8 cellular contexts compared by ENCODE assay signal in the genomic region with DNA sequence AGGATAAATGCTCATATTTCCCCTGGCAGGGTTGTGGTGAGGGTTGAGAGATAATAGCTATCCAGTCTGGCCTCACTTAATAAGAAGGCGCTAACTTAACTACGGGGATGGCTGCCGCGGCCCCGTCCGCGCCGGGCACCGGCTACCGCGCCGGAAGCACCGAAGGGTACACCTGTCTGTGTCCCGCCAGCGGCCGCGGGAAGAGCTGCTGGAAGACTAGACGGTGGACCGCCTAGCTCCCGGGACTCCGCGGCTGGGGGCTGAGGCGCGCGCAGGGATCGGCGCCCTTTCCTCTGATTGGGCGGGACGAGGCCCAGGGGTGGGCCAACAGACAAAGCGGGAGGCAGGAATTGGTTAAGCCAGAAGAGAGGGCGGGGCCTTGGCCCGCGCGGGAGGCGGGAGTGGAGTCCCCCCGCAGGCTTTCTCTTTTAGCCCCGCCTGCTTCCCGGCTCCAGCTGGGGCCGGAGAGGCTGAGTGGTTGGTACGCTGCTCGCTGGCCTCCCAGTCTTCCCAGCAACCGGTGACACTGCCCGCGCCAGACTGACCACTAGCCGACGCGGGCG. TPM values are rescaled to one million over a fixed set of nuclear protein-coding genes. Genes with fewer than 3 reads are reported as not detected.
DNase-seq lines count a peak whose midpoint lies in the region; ATAC-seq and TF ChIP-seq lines count a peak whose summit lies in the region.

Gene ZNF672, plus strand, starts transcription at position 431 of the 563 bp plus-strand sequence. CDS start 9,051 bp downstream, outside the sequence.

- intact Hi-C loops in activated T-helper 2 cell treated with anti-CD3 and anti-CD28 coated beads, Interferon-gamma antibody, Interleukin-2, Interleukin-4, amounts not matched to agents 10 μg/mL and 5 μg/mL and 100 μg/mL, durations not matched to agents 14 hours and 24 hours and 36 hours (cut with micrococcal nuclease) = loop anchor here (1.0 kb wide), 4 partner anchors 12 to 68 kb away; partner anchors contain the start of gene PGBD2

- peaks cover 10% of the 10 kb centered on the region for H3K4me1 ChIP-seq in ES-I3 (ENCODE audit: insufficient read depth, low read length)
- H3K4me1 ChIP-seq in H9 (ENCODE audit: insufficient read depth, low read length) = no peaks in the 10 kb centered on the region; the same call in 1 of the 2 replicates

- no peak within 1 kb of the TSS for H4K8ac ChIP-seq in H9 (replicated peaks; ENCODE audit: insufficient read length, low read depth, low read length)

- H3K27ac ChIP-seq in H9 (ENCODE audit: insufficient read length, low read depth, low read length) = no peak within 1 kb of the TSS

- no peak within 1 kb of the TSS for H3K56ac ChIP-seq in H9 (ENCODE audit: insufficient read length, low read depth, low read length)

- H2BK120ac ChIP-seq in H9 (ENCODE audit: low read depth, low read length, poor library complexity, severe bottlenecking) = no peak within 1 kb of the TSS

- H2AK5ac ChIP-seq in H9 (ENCODE audit: insufficient read length, low read length) = no peak within 1 kb of the TSS

- H3K23me2 ChIP-seq in H9 (ENCODE audit: insufficient read length, low read depth, low read length, poor library complexity, severe bottlenecking) = peaks cover 4% of the 10 kb centered on the region

- H3K4me3 Mint-ChIP-seq in H9 = no peak within 1 kb of the TSS; a peak in 3 of 5 replicates
- H3K4me3 Mint-ChIP-seq in activated T-helper 2 cell treated with anti-CD3 and anti-CD28 coated beads, Interferon-gamma antibody, Interleukin-2, Interleukin-4, amounts not matched to agents 10 μg/mL and 5 μg/mL and 100 μg/mL, durations not matched to agents 14 hours and 24 hours and 36 hours (ENCODE audit: low read depth) = no peak within 1 kb of the TSS
- no peak within 1 kb of the TSS for H3K4me3 Mint-ChIP-seq in natural killer cell treated with Interleukin-12 subunit alpha and Interleukin-12 subunit beta and Interleukin-15 and Interleukin-18, amount 100 ng/mL, for 72 hours

- no peaks in the 10 kb centered on the region; the same call in 1 of the 2 replicates for H3K27me3 Mint-ChIP-seq in H9 (ENCODE audit: low read depth)
- peaks cover 2% of the 10 kb centered on the region for H3K27me3 Mint-ChIP-seq in activated T-helper 2 cell treated with anti-CD3 and anti-CD28 coated beads, Interferon-gamma antibody, Interleukin-2, Interleukin-4, amounts not matched to agents 10 μg/mL and 5 μg/mL and 100 μg/mL, durations not matched to agents 14 hours and 24 hours and 36 hours (ENCODE audit: low read depth)
- H3K27me3 Mint-ChIP-seq in natural killer cell treated with Interleukin-12 subunit alpha and Interleukin-12 subunit beta and Interleukin-15 and Interleukin-18, amount 100 ng/mL, for 72 hours = peaks cover 2 to 4% of the 10 kb centered on the region in 2 donors

- H3K4ac ChIP-seq in H9 (ENCODE audit: low read depth, low read length) = no peak within 1 kb of the TSS

- H3K14ac ChIP-seq in H9 (ENCODE audit: insufficient read depth, low read length) = peak within 1 kb of the TSS; percentile 77

- peak within 1 kb of the TSS; percentile 89 for H3K4me2 ChIP-seq in H9 (ENCODE audit: insufficient read depth, insufficient read length, low read length)

- no peak within 1 kb of the TSS for H2BK5ac ChIP-seq in H9 (ENCODE audit: insufficient read length, low read length)

- H3K23ac ChIP-seq in H9 (ENCODE audit: insufficient read length, low read depth, low read length) = no peak within 1 kb of the TSS

- H3K9me3 Mint-ChIP-seq in H9 = no peaks in the 10 kb centered on the region
- H3K9me3 Mint-ChIP-seq in activated T-helper 2 cell treated with anti-CD3 and anti-CD28 coated beads, Interferon-gamma antibody, Interleukin-2, Interleukin-4, amounts not matched to agents 10 μg/mL and 5 μg/mL and 100 μg/mL, durations not matched to agents 14 hours and 24 hours and 36 hours = no peaks in the 10 kb centered on the region
- H3K9me3 Mint-ChIP-seq in natural killer cell treated with Interleukin-12 subunit alpha and Interleukin-12 subunit beta and Interleukin-15 and Interleukin-18, amount 100 ng/mL, for 72 hours = no peaks in the 10 kb centered on the region

- no peaks in the 10 kb centered on the region for H3K9me3 ChIP-seq in ES-I3 (ENCODE audit: control insufficient read depth, insufficient read depth, low read length)
- H3K9me3 ChIP-seq in H9 (ENCODE audit: control insufficient read depth, low read depth, low read length) = no peaks in the 10 kb centered on the region

- no peak within 1 kb of the TSS for H4K91ac ChIP-seq in H9 (ENCODE audit: insufficient read length, low read depth, low read length)

- WGBS in H9 (ENCODE audit: extremely low coverage, insufficient read length, low lambda C conversion rate) = no CpG with 5 or more reads among the region's 48 CpGs

- peak within 1 kb of the TSS; percentile 64 for H3K4me3 ChIP-seq in fibroblast of mammary gland (ENCODE audit: control insufficient read depth, low read depth, low read length)

- H2AFZ ChIP-seq in H9 (ENCODE audit: low read length) = peak within 1 kb of the TSS; percentile 52

- H3K36me3 Mint-ChIP-seq in H9 (ENCODE audit: insufficient read depth in 1 of 3, low read depth in 3 of 3) = peaks cover 0 to 2% (median 0%) of the 10 kb centered on the region in 3 experiments; a peak in 2 of 7 replicates
- H3K36me3 Mint-ChIP-seq in activated T-helper 2 cell treated with anti-CD3 and anti-CD28 coated beads, Interferon-gamma antibody, Interleukin-2, Interleukin-4, amounts not matched to agents 10 μg/mL and 5 μg/mL and 100 μg/mL, durations not matched to agents 14 hours and 24 hours and 36 hours (ENCODE audit: low read depth) = peaks cover 7% of the 10 kb centered on the region
- H3K36me3 Mint-ChIP-seq in natural killer cell treated with Interleukin-12 subunit alpha and Interleukin-12 subunit beta and Interleukin-15 and Interleukin-18, amount 100 ng/mL, for 72 hours = no peaks in the 10 kb centered on the region

- no peak within 1 kb of the TSS for H2BK15ac ChIP-seq in H9 (ENCODE audit: low read depth, low read length)

- no peak within 1 kb of the TSS for H2BK12ac ChIP-seq in H9 (ENCODE audit: insufficient read length, low read depth, low read length)

- TF ChIP-seq CTCF in H9 (conservative IDR thresholded peaks at IDR 0.05) = no peak
- TF ChIP-seq CTCF in fibroblast of mammary gland (conservative IDR thresholded peaks at IDR 0.05; ENCODE audit: control insufficient read depth, insufficient read depth, low read depth, low read length) = no peak

- H3K79me2 ChIP-seq in H9 (ENCODE audit: insufficient read depth, low read length) = peaks cover 3% of the 10 kb centered on the region

- peak within 1 kb of the TSS; percentile 91 to 97 (median 95) for H3K27ac Mint-ChIP-seq in H9
- H3K27ac Mint-ChIP-seq in activated T-helper 2 cell treated with anti-CD3 and anti-CD28 coated beads, Interferon-gamma antibody, Interleukin-2, Interleukin-4, amounts not matched to agents 10 μg/mL and 5 μg/mL and 100 μg/mL, durations not matched to agents 14 hours and 24 hours and 36 hours = peak within 1 kb of the TSS; percentile 90
- peak within 1 kb of the TSS in 1 of 2 donors; percentile 92 for H3K27ac Mint-ChIP-seq in natural killer cell treated with Interleukin-12 subunit alpha and Interleukin-12 subunit beta and Interleukin-15 and Interleukin-18, amount 100 ng/mL, for 72 hours

- H3K36me3 ChIP-seq in ES-I3 (ENCODE audit: insufficient read depth, low read length) = no peaks in the 10 kb centered on the region

- ATAC-seq in natural killer cell treated with Interleukin-12 subunit alpha and Interleukin-12 subunit beta and Interleukin-15 and Interleukin-18, amount 100 ng/mL, for 72 hours = peak; percentile 91 to 93

- no peaks in the 10 kb centered on the region for H4K20me1 ChIP-seq in H9 (ENCODE audit: control insufficient read depth, insufficient read depth, insufficient read length)

- no peaks in the 10 kb centered on the region for H3K27me3 ChIP-seq in H9 (ENCODE audit: insufficient read depth, low read length)

- H3K9ac ChIP-seq in ES-I3 (ENCODE audit: low read depth, low read length) (peak within 1 kb of the TSS; percentile 77), H9 (ENCODE audit: extremely low read depth, insufficient read length, low read length) (peak within 1 kb of the TSS; percentile 42)

- DNase-seq in H9 (peak; percentile 98), M059J (ENCODE audit: low read depth) (peak; percentile 96), fibroblast of mammary gland (ENCODE audit: low read depth) (peak; percentile 96)
- peak; percentile 93 for DNase-seq in activated T-helper 2 cell treated with anti-CD3 and anti-CD28 coated beads, Interferon-gamma antibody, Interleukin-2, Interleukin-4, amounts not matched to agents 10 μg/mL and 5 μg/mL and 100 μg/mL, durations not matched to agents 14 hours and 24 hours and 36 hours (ENCODE audit: low spot score)
- peak; percentile 98 for DNase-seq in natural killer cell treated with Interleukin-12 subunit alpha and Interleukin-12 subunit beta and Interleukin-15 and Interleukin-18, amount 100 ng/mL, for 72 hours (ENCODE audit: low spot score)
- DNase-seq in stimulated activated naive CD4-positive, alpha-beta T cell treated with Interleukin-2 at 50 U/mL for 16 hours (lab: John Stamatoyannopoulos, UW) = peak; percentile 92

- peak; percentile 93 for TF ChIP-seq POLR2A in Raji (IDR thresholded peaks at IDR 0.05; ENCODE audit: insufficient read depth, low read depth, low read length)

- no peak within 1 kb of the TSS for H2BK20ac ChIP-seq in H9 (ENCODE audit: low read depth, low read length, poor library complexity, severe bottlenecking)

- no peak within 1 kb of the TSS for H4K5ac ChIP-seq in H9 (ENCODE audit: insufficient read length, low read depth, low read length)

- H3T11ph ChIP-seq in H9 (ENCODE audit: low read length) = no peak within 1 kb of the TSS

- H3K4me1 Mint-ChIP-seq in H9 = peaks cover 2 to 13% of the 10 kb centered on the region in 2 experiments; a peak in 3 of 4 replicates
- H3K4me1 Mint-ChIP-seq in activated T-helper 2 cell treated with anti-CD3 and anti-CD28 coated beads, Interferon-gamma antibody, Interleukin-2, Interleukin-4, amounts not matched to agents 10 μg/mL and 5 μg/mL and 100 μg/mL, durations not matched to agents 14 hours and 24 hours and 36 hours (ENCODE audit: low read depth) = peaks cover 21% of the 10 kb centered on the region
- H3K4me1 Mint-ChIP-seq in natural killer cell treated with Interleukin-12 subunit alpha and Interleukin-12 subunit beta and Interleukin-15 and Interleukin-18, amount 100 ng/mL, for 72 hours (ENCODE audit: low read depth in 2 of 2) = peaks cover 10 to 14% of the 10 kb centered on the region in 2 donors

- H3K79me1 ChIP-seq in H9 (ENCODE audit: insufficient read depth, low read depth, low read length, poor library complexity, severe bottlenecking) = no peaks in the 10 kb centered on the region

- peak within 1 kb of the TSS; percentile 80 for H3K18ac ChIP-seq in H9 (ENCODE audit: insufficient read length, low read depth, low read length)

RNA-seq across cellular contexts. Expression of gene ZNF672, which starts in this region (rescaled TPM):
- 28.5 and 29.4 TPM in 2 replicates for total RNA-seq in H9 (2021)
- 15.0 and 16.4 TPM in 2 replicates for total RNA-seq in M059J (2014; rRNA removed; shearing (Covaris generic))
- 46.0 and 51.6 TPM in 2 replicates for total RNA-seq in activated T-helper 2 cell treated with anti-CD3 and anti-CD28 coated beads, Interferon-gamma antibody, Interleukin-2, Interleukin-4, amounts not matched to agents 10 μg/mL and 5 μg/mL and 100 μg/mL, durations not matched to agents 14 hours and 24 hours and 36 hours
- total RNA-seq in natural killer cell treated with Interleukin-12 subunit alpha and Interleukin-12 subunit beta and Interleukin-15 and Interleukin-18, amount 100 ng/mL, for 72 hours = 10 to 100 TPM; 41.2 to 59.7 TPM
